1 cellular context compared by ENCODE assay signal in the genomic region with DNA sequence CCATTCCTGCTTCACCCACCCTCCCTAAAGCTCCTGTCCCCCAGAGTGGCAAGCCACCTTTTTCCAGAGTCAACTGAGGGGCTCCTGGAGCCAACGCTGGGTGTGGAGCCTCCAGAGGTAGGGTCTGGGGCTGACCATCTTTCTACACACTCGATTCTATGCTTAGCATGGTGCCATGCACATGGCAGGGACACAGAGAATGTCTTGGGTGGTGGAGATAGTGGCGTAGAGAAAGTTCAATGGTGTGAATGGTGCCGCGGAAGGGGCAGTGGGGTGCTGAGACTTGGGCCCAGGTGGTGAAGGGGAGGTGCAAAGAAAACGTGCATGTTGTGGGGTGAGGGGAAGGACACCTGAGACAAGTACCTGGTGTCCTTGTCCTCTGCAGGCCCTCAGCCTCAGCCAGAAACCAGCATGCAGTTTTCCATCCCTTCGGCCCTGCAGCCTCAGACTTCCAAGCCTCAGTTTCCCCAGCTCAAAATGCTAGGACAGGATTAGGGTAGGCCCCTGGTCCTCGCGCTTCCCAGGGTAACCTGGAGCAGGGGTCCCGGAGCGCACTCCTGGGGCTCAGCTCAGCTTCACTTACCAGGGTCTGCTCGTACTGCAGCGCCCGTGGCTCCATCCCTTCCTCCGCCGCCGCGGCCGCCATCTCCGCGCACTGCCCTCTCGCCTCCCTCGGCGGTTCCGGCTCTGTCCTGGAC.
A peak's percentile ranks its signal among the peaks of the same experiment; 100 is the strongest.
TF ChIP-seq lines count a peak whose summit lies in the region.

No MANE protein-coding gene starts in this region.

TF ChIP-seq in WTC11, 78 proteins besides CTCF, POLR2A, EP300 and RAD21 (continued from another document):
- TF ChIP-seq ARID4B (CRISPR knock-in tag; IDR thresholded peaks at IDR 0.05; ENCODE audit: borderline replicate concordance) = no peak
- TF ChIP-seq, protein P1, sequence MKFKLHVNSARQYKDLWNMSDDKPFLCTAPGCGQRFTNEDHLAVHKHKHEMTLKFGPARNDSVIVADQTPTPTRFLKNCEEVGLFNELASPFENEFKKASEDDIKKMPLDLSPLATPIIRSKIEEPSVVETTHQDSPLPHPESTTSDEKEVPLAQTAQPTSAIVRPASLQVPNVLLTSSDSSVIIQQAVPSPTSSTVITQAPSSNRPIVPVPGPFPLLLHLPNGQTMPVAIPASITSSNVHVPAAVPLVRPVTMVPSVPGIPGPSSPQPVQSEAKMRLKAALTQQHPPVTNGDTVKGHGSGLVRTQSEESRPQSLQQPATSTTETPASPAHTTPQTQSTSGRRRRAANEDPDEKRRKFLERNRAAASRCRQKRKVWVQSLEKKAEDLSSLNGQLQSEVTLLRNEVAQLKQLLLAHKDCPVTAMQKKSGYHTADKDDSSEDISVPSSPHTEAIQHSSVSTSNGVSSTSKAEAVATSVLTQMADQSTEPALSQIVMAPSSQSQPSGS (CRISPR knock-in tag; IDR thresholded peaks at IDR 0.05; ENCODE audit: borderline replicate concordance, low read depth) = no peak
- TF ChIP-seq, protein P2, sequence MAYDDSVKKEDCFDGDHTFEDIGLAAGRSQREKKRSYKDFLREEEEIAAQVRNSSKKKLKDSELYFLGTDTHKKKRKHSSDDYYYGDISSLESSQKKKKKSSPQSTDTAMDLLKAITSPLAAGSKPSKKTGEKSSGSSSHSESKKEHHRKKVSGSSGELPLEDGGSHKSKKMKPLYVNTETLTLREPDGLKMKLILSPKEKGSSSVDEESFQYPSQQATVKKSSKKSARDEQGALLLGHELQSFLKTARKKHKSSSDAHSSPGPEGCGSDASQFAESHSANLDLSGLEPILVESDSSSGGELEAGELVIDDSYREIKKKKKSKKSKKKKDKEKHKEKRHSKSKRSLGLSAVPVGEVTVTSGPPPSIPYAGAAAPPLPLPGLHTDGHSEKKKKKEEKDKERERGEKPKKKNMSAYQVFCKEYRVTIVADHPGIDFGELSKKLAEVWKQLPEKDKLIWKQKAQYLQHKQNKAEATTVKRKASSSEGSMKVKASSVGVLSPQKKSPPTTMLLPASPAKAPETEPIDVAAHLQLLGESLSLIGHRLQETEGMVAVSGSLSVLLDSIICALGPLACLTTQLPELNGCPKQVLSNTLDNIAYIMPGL (CRISPR knock-in tag; IDR thresholded peaks at IDR 0.05) = no peak
- no peak for TF ChIP-seq ZNF219 (CRISPR knock-in tag; IDR thresholded peaks at IDR 0.05; ENCODE audit: borderline replicate concordance)
- TF ChIP-seq TCF7 (CRISPR knock-in tag; IDR thresholded peaks at IDR 0.05; ENCODE audit: low read depth) = no peak
- TF ChIP-seq SMAD3 (CRISPR knock-in tag; IDR thresholded peaks at IDR 0.05; ENCODE audit: borderline replicate concordance) = no peak
- TF ChIP-seq ZNF138 (CRISPR knock-in tag; conservative IDR thresholded peaks at IDR 0.05) = no peak
- TF ChIP-seq, protein P3, sequence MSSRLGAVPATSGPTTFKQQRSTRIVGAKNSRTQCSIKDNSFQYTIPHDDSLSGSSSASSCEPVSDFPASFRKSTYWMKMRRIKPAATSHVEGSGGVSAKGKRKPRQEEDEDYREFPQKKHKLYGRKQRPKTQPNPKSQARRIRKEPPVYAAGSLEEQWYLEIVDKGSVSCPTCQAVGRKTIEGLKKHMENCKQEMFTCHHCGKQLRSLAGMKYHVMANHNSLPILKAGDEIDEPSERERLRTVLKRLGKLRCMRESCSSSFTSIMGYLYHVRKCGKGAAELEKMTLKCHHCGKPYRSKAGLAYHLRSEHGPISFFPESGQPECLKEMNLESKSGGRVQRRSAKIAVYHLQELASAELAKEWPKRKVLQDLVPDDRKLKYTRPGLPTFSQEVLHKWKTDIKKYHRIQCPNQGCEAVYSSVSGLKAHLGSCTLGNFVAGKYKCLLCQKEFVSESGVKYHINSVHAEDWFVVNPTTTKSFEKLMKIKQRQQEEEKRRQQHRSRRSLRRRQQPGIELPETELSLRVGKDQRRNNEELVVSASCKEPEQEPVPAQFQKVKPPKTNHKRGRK (CRISPR knock-in tag; IDR thresholded peaks at IDR 0.05; ENCODE audit: borderline replicate concordance) = no peak
- TF ChIP-seq ATF3 (CRISPR knock-in tag; conservative IDR thresholded peaks at IDR 0.05) = no peak
- TF ChIP-seq, protein P4, sequence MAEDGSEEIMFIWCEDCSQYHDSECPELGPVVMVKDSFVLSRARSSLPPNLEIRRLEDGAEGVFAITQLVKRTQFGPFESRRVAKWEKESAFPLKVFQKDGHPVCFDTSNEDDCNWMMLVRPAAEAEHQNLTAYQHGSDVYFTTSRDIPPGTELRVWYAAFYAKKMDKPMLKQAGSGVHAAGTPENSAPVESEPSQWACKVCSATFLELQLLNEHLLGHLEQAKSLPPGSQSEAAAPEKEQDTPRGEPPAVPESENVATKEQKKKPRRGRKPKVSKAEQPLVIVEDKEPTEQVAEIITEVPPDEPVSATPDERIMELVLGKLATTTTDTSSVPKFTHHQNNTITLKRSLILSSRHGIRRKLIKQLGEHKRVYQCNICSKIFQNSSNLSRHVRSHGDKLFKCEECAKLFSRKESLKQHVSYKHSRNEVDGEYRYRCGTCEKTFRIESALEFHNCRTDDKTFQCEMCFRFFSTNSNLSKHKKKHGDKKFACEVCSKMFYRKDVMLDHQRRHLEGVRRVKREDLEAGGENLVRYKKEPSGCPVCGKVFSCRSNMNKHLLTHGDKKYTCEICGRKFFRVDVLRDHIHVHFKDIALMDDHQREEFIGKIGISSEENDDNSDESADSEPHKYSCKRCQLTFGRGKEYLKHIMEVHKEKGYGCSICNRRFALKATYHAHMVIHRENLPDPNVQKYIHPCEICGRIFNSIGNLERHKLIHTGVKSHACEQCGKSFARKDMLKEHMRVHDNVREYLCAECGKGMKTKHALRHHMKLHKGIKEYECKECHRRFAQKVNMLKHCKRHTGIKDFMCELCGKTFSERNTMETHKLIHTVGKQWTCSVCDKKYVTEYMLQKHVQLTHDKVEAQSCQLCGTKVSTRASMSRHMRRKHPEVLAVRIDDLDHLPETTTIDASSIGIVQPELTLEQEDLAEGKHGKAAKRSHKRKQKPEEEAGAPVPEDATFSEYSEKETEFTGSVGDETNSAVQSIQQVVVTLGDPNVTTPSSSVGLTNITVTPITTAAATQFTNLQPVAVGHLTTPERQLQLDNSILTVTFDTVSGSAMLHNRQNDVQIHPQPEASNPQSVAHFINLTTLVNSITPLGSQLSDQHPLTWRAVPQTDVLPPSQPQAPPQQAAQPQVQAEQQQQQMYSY (CRISPR knock-in tag; IDR thresholded peaks at IDR 0.05) = peak; percentile 62
- no peak for TF ChIP-seq KAT7 (CRISPR knock-in tag; IDR thresholded peaks at IDR 0.05; ENCODE audit: borderline replicate concordance)
- 0 out of 2 replicates have a peak, but pooled peaks have one; percentile 17 for TF ChIP-seq FOXP1 (CRISPR knock-in tag; IDR thresholded peaks at IDR 0.05; ENCODE audit: borderline replicate concordance)
- no peak for TF ChIP-seq OVOL2 (CRISPR knock-in tag; IDR thresholded peaks at IDR 0.05; ENCODE audit: borderline replicate concordance)
- TF ChIP-seq ETV6 (CRISPR knock-in tag; IDR thresholded peaks at IDR 0.05) = 0 out of 2 replicates have a peak, but pooled peaks have one; percentile 44
- TF ChIP-seq ZNF121 (CRISPR knock-in tag; IDR thresholded peaks at IDR 0.05) = no peak
- TF ChIP-seq PRRX2 (CRISPR knock-in tag; IDR thresholded peaks at IDR 0.05) = no peak
